In the genomic region with DNA sequence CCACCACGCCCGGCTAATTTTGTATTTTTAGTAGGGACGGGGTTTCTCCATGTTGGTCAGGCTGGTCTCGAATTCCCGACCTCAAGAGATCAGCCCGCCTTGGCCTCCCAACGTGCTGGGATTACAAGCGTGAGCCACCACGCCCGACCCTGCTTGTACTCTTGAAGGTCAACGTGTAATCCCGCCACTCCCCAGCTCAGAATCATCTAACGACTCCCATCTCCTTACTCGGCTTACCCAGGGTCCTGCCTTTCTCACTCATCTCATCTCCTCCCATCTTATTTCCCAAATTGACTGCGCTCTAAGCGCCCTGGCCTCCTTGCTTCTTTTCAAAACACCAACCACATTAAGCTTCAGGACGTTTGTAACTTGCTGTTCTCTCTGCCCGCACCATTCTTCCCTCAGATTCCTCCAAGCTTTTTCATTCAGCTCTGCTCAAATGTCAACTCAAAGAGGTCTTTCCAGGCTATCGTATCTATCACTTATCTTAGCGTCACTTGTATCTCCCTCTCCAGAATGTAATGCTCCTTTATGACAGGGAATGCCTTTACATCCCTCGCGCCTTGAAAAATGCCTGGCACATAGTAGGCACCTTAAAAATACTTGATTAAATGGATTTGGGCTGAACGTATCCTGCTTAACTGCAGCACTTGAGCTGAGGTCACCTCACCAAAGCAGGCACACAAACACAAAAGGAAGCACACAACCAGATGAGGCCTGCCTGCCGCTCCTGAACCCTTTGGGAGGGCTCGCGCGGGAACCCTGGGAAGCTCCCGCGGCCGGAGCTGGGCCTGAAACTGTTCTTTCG, we compare ENCODE assay signal across 8 cellular contexts. TPM values are rescaled to one million over a fixed set of nuclear protein-coding genes. Genes with fewer than 3 reads are reported as not detected.
DNase-seq lines count a peak whose midpoint lies in the region; ATAC-seq, FAIRE-seq and TF ChIP-seq lines count a peak whose summit lies in the region.

No MANE protein-coding gene starts in this region.

- H3K27me3 Mint-ChIP-seq in activated T-helper 17 cell treated with anti-CD3 and anti-CD28 coated beads, Interleukin-2, amount 50 U/mL, for 72 hours = no peaks in the 10 kb centered on the region

- peak overlapping the region; percentile 93 to 99 (median 98) for H3K9ac ChIP-seq in BLaER1 treated with 17β-estradiol and CSF1 and Interleukin-3, amounts not matched to agents 10 nM and 100 nM

- H3K4me1 Mint-ChIP-seq in activated T-helper 17 cell treated with anti-CD3 and anti-CD28 coated beads, Interleukin-2, amount 50 U/mL, for 72 hours = peaks cover 12% of the 10 kb centered on the region

- H3K27ac ChIP-seq in BLaER1 treated with 17β-estradiol and CSF1 and Interleukin-3, amounts not matched to agents 10 nM and 100 nM = peak overlapping the region; percentile 96 to 100 (median 98)
- H3K27ac ChIP-seq in hepatocyte (peak overlapping the region; percentile 98), small intestine (ENCODE audit: low read depth in 1 of 2, low read length in 1 of 2) (peak overlapping the region; percentile 96 to 98)

- H3K9me3 Mint-ChIP-seq in activated T-helper 17 cell treated with anti-CD3 and anti-CD28 coated beads, Interleukin-2, amount 50 U/mL, for 72 hours = peaks cover 3% of the 10 kb centered on the region

- peak overlapping the region; percentile 68 to 93 (median 83) for H3K4me2 ChIP-seq in BLaER1 treated with 17β-estradiol and CSF1 and Interleukin-3, amounts not matched to agents 10 nM and 100 nM
- H3K4me2 ChIP-seq in hepatocyte = peak overlapping the region; percentile 71

- H3K9me2 ChIP-seq in hepatocyte (replicated peaks; ENCODE audit: insufficient read depth) = no peaks in the 10 kb centered on the region

- WGBS in hepatocyte (ENCODE audit: low lambda C conversion rate, missing lambda C conversion rate) = 56% methylated on average over 31 of the region's 31 CpGs
- WGBS in small intestine, 3 donors = 46 to 48% (median 46%) methylated on average over 31 of the region's 31 CpGs

- H3K27ac Mint-ChIP-seq in activated T-helper 17 cell treated with anti-CD3 and anti-CD28 coated beads, Interleukin-2, amount 50 U/mL, for 72 hours = peak overlapping the region; percentile 95

- peaks cover 26 to 44% (median 40%) of the 10 kb centered on the region in 10 experiments for H3K4me1 ChIP-seq in BLaER1 treated with 17β-estradiol and CSF1 and Interleukin-3, amounts not matched to agents 10 nM and 100 nM
- H3K4me1 ChIP-seq in hepatocyte (ENCODE audit: insufficient read depth) = peaks cover 17% of the 10 kb centered on the region
- H3K4me1 ChIP-seq in small intestine (ENCODE audit: control insufficient read depth in 2 of 2, insufficient read depth in 1 of 2, low read depth in 1 of 2, low read length in 1 of 2) = no peaks in the 10 kb centered on the region

- peak overlapping the region; percentile 63 for H2AFZ ChIP-seq in hepatocyte

- H3K79me2 ChIP-seq in hepatocyte = peaks cover 30% of the 10 kb centered on the region

- H3K9me3 ChIP-seq in BLaER1 treated with 17β-estradiol and CSF1 and Interleukin-3, amounts not matched to agents 10 nM and 100 nM (replicated peaks in 1 of 11) = no peaks in the 10 kb centered on the region; a peak in 1 of 22 replicates
- H3K9me3 ChIP-seq in hepatocyte (ENCODE audit: low read depth) = no peaks in the 10 kb centered on the region
- H3K9me3 ChIP-seq in small intestine (ENCODE audit: control insufficient read depth, low read depth) = no peaks in the 10 kb centered on the region

- DNase-seq in hepatocyte (ENCODE audit: low spot score) (no peak), small intestine (no peak), SW480 (ENCODE audit: low spot score) (no peak), globus pallidus (ENCODE audit: low spot score) (no peak)

- peaks cover 0 to 35% (median 27%) of the 10 kb centered on the region in 11 experiments; a peak in 15 of 22 replicates for H4K20me1 ChIP-seq in BLaER1 treated with 17β-estradiol and CSF1 and Interleukin-3, amounts not matched to agents 10 nM and 100 nM
- peaks cover 23% of the 10 kb centered on the region for H4K20me1 ChIP-seq in hepatocyte (ENCODE audit: insufficient read depth, poor library complexity, severe bottlenecking)

- no peaks in the 10 kb centered on the region for H3K27me3 ChIP-seq in BLaER1 treated with 17β-estradiol and CSF1 and Interleukin-3, amounts not matched to agents 10 nM and 100 nM
- H3K27me3 ChIP-seq in hepatocyte = no peaks in the 10 kb centered on the region
- no peaks in the 10 kb centered on the region for H3K27me3 ChIP-seq in small intestine (ENCODE audit: control insufficient read depth in 2 of 2, insufficient read depth in 2 of 2, low read length in 2 of 2)

- peak overlapping the region; percentile 95 for H3K4me3 Mint-ChIP-seq in activated T-helper 17 cell treated with anti-CD3 and anti-CD28 coated beads, Interleukin-2, amount 50 U/mL, for 72 hours

- no peak for FAIRE-seq in small intestine (lab: Jason Lieb, UNC)

- H3K4me3 ChIP-seq in BLaER1 treated with 17β-estradiol and CSF1 and Interleukin-3, amounts not matched to agents 10 nM and 100 nM = peak overlapping the region; percentile 63 to 100 (median 76)
- H3K4me3 ChIP-seq in hepatocyte (peak overlapping the region; percentile 38), small intestine (ENCODE audit: low read depth in 1 of 2, low read length in 2 of 2) (peak overlapping the region; percentile 61 to 88)

- peaks cover 42% of the 10 kb centered on the region for H3K36me3 Mint-ChIP-seq in activated T-helper 17 cell treated with anti-CD3 and anti-CD28 coated beads, Interleukin-2, amount 50 U/mL, for 72 hours (ENCODE audit: low read depth)

- ATAC-seq in HG02884 (IDR thresholded peaks at IDR 0.05; ENCODE audit: unreplicated experiment) (peak; percentile 5), HG03565 (IDR thresholded peaks at IDR 0.05; ENCODE audit: unreplicated experiment) (no peak)
- ATAC-seq in activated T-helper 17 cell treated with anti-CD3 and anti-CD28 coated beads, Interleukin-2, amount 50 U/mL, for 72 hours (replicated peaks) = peak; percentile 5

- peaks cover 0 to 9% (median 1%) of the 10 kb centered on the region in 11 experiments; a peak in 10 of 22 replicates for H3K36me3 ChIP-seq in BLaER1 treated with 17β-estradiol and CSF1 and Interleukin-3, amounts not matched to agents 10 nM and 100 nM
- no peaks in the 10 kb centered on the region for H3K36me3 ChIP-seq in hepatocyte (replicated peaks; ENCODE audit: insufficient read depth, low read depth)
- H3K36me3 ChIP-seq in small intestine (ENCODE audit: control insufficient read depth in 2 of 2, insufficient read depth in 2 of 2, low read length in 2 of 2) = no peaks in the 10 kb centered on the region

- TF ChIP-seq CTCF in hepatocyte (IDR thresholded peaks at IDR 0.05; ENCODE audit: poor library complexity) = no peak

RNA-seq across cellular contexts. Expression of a gene that starts 1.4 kb away (rescaled TPM):
- 10 to 100 TPM; 44.7 to 62.1 TPM for total RNA-seq in activated T-helper 17 cell treated with anti-CD3 and anti-CD28 coated beads, Interleukin-2, amount 50 U/mL, for 72 hours
- total RNA-seq in hepatocyte = 22.7 and 28.5 TPM in 2 replicates
- 11.6 and 16.1 TPM in 2 replicates for polyA plus RNA-seq in hepatocyte
- 10 to 100 TPM; 12.3 to 22.5 (median 14.9) TPM for polyA plus RNA-seq in small intestine
